In the genomic region with DNA sequence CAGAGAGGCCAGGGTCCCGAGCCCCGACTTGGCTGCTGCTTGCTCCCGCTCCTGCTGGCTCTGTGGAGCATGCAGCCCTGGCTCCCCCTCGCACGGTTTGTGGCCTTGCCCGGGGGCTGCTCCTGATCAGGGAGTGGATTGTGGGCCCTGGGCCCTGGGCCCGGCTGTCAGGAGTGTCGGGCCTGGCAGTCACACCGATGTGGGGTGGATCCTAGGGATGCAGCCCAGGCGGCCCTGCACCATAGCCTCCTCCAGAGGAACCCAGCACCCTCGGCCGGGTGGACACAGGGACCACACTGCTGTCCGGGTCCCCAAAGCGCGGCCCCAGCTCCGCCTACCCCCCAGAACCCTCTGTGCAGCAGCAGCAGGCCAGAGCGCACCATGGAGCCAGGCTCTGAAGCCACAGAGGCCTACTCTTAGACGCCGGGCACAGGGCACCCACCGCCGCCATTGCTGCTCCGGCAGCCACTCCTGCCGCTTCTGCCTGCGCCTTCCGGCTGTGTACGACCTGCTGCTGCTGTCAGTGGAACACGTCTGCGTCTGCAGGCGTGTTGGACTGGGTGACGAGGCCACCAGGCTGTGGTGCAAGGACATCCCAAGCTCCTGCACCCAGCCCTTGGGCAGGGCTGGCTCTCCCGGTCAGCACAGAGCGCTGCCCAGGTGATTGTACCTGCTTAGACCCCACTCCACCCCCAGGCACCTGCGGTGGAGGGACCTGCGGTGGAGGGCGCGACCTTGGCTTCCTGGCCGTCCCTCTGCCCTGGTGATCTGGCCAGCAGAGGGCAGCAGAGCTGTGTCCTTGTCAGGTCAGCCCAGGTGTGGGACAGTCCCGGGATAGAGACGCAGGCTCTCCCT, we compare ENCODE assay signal across 8 cellular contexts.
A peak's percentile ranks its signal among the peaks of the same experiment; 100 is the strongest.
DNase-seq lines count a peak whose midpoint lies in the region; ATAC-seq lines count a peak whose summit lies in the region.

No MANE protein-coding gene starts in this region.

- H3K27ac ChIP-seq in caudate nucleus (ENCODE audit: low read depth, low read length), result peak overlapping the region; percentile 26

- DNase-seq in NCI-H748 (lab: John Stamatoyannopoulos, UW; ENCODE audit: unreplicated experiment) (peak; percentile 32), NCI-H748 treated with DMSO at 0.1 percent for 48 hours (lab: John Stamatoyannopoulos, UW) (no peak), LoVo (ENCODE audit: low spot score) (peak; percentile 64), caudate nucleus (lab: John Stamatoyannopoulos, UW) (peak in 33 of 61 donors; percentile 12 to 65 (median 40)), kidney tubule cell (ENCODE audit: low spot score) (peak; percentile 79)
- peak; percentile 68 for DNase-seq in activated CD4-positive, CD25-positive, alpha-beta regulatory T cell treated with anti-CD3 and anti-CD28 coated beads, Interleukin-2, amount 50 U/mL, for 16 hours (ENCODE audit: low read depth, low spot score)
- DNase-seq in stimulated activated CD4-positive, alpha-beta T cell treated with anti-CD3 and anti-CD28 coated beads, Interleukin-4, amount 100 ng/mL, for 1 hour, result peak; percentile 84

- no peak for ATAC-seq in HG02840 (IDR thresholded peaks at IDR 0.05; ENCODE audit: low FRiP score, unreplicated experiment)
